ENCODE assay signal across 1 cellular context in the genomic region with DNA sequence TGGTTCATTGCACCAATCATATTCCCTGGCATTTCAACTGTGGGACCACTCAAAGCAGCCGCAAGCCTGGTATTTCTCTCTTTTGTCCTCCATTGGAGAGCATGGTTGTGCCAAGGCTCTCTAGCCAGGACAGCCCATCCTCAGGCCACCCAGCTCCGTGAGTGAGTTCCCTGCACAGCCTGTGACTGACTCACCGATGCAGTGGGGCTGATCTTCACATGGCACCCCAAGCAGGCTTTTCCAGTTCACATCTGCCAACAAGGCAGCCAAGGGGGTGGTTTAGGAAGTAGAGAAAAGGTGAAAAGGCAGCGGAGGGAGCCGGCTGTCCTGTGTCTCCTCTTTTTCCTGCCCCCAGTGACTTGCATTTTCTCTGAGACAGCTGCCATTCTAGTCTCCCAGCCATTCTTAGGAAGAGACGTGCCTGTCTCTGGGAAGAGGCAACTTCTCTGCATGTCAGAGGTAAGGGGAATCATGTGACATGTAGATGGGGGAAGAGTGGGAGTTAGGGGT.
TF ChIP-seq lines count a peak whose summit lies in the region.

No MANE protein-coding gene starts in this region.

TF ChIP-seq in IMR-90, 13 proteins besides CTCF, POLR2A, EP300 and RAD21:
- TF ChIP-seq RCOR1 (IDR thresholded peaks at IDR 0.05; ENCODE audit: insufficient replicate concordance, low read length): no peak
- no peak for TF ChIP-seq MAZ (IDR thresholded peaks at IDR 0.05; ENCODE audit: borderline replicate concordance, low read depth, low read length)
- no peak for TF ChIP-seq MAFK (IDR thresholded peaks at IDR 0.05; ENCODE audit: low read depth, low read length)
- no peak for TF ChIP-seq CEBPB (IDR thresholded peaks at IDR 0.05; ENCODE audit: low read depth, low read length)
- no peak for TF ChIP-seq SMC3 (IDR thresholded peaks at IDR 0.05; ENCODE audit: low read depth, low read length)
- TF ChIP-seq, protein P1, sequence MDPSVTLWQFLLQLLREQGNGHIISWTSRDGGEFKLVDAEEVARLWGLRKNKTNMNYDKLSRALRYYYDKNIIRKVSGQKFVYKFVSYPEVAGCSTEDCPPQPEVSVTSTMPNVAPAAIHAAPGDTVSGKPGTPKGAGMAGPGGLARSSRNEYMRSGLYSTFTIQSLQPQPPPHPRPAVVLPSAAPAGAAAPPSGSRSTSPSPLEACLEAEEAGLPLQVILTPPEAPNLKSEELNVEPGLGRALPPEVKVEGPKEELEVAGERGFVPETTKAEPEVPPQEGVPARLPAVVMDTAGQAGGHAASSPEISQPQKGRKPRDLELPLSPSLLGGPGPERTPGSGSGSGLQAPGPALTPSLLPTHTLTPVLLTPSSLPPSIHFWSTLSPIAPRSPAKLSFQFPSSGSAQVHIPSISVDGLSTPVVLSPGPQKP (IDR thresholded peaks at IDR 0.05; ENCODE audit: borderline replicate concordance, low read depth, low read length): no peak
- TF ChIP-seq FOS (IDR thresholded peaks at IDR 0.05; ENCODE audit: low read depth, low read length): no peak
- no peak for TF ChIP-seq RFX5 (IDR thresholded peaks at IDR 0.05; ENCODE audit: low read depth, low read length)
